In genomic region chr14:32588448-32589320, GRCh38 we compare ENCODE assay signal across 8 cellular contexts.
A peak's percentile ranks its signal among the peaks of the same experiment; 100 is the strongest.
DNase-seq lines count a peak whose midpoint lies in the region; ATAC-seq, FAIRE-seq and TF ChIP-seq lines count a peak whose summit lies in the region.

No MANE protein-coding gene starts in this region.

- FAIRE-seq in A204.1 (lab: Jason Lieb, UNC) = peak; percentile 95
- peak; percentile 32 for FAIRE-seq in H1 (lab: Jason Lieb, UNC)

- H2BK120ac ChIP-seq in H1 (replicated peaks; ENCODE audit: low read depth, low read length) = no peak overlapping the region

- H3K23me2 ChIP-seq in H1 (ENCODE audit: low read depth, low read length) = no peaks in the 10 kb centered on the region

- H3K27ac Mint-ChIP-seq in progenitor cell of endocrine pancreas = no peak overlapping the region

- TF ChIP-seq EP300 in H1 (IDR thresholded peaks at IDR 0.05; ENCODE audit: borderline replicate concordance in 1 of 2, low read depth in 2 of 2, low read length in 2 of 2) = no peak

- no peak overlapping the region for H3K4me3 Mint-ChIP-seq in progenitor cell of endocrine pancreas (ENCODE audit: low read depth)

- H3K4ac ChIP-seq in H1 (replicated peaks; ENCODE audit: insufficient read length, low read depth, low read length) = no peak overlapping the region

- H2BK20ac ChIP-seq in H1 (ENCODE audit: low read length) = no peak overlapping the region

- no peak overlapping the region for H2AFZ ChIP-seq in H1 (ENCODE audit: low read length)

- peaks cover 0 to 4% (median 0%) of the 10 kb centered on the region in 4 experiments; a peak in 1 of 8 replicates for H3K36me3 ChIP-seq in H1 (ENCODE audit: control insufficient read depth in 2 of 4, insufficient read depth in 4 of 4, low read length in 3 of 4)

- no peak overlapping the region for H2AK5ac ChIP-seq in H1 (ENCODE audit: low read depth, low read length)

- no peaks in the 10 kb centered on the region for H3K4me1 ChIP-seq in H1 (replicated peaks in 1 of 4; ENCODE audit: control insufficient read depth in 3 of 4, insufficient read depth in 4 of 4, low read length in 3 of 4)

- no peak overlapping the region for H2BK15ac ChIP-seq in H1 (ENCODE audit: low read length)

- CTCF ChIA-PET in H1 (lab: Charles Lee; ENCODE audit: partially characterized antibody) = interaction anchor here (0.5 to 2.3 kb wide), 36 partner anchors 11 to 1736 kb away, joined by 3 to 8 read pairs (median 3); no protein-coding TSS in a partner anchor

- peaks cover 6% of the 10 kb centered on the region for H3K27me3 Mint-ChIP-seq in progenitor cell of endocrine pancreas

- no peak overlapping the region for H2BK12ac ChIP-seq in H1 (ENCODE audit: low read depth, low read length)

- H3K56ac ChIP-seq in H1 (replicated peaks; ENCODE audit: insufficient read length, low read depth, low read length) = no peak overlapping the region

- H3K4me3 ChIP-seq in H1 (ENCODE audit: extremely low read depth in 1 of 4, insufficient read depth in 2 of 4, low read depth in 3 of 4, low read length in 4 of 4) = no peak overlapping the region

- no peaks in the 10 kb centered on the region for H3K79me1 ChIP-seq in H1 (ENCODE audit: low read depth, low read length)

- H3K4me2 ChIP-seq in H1 (ENCODE audit: insufficient read depth in 1 of 2, low read depth in 2 of 2, low read length in 2 of 2) = no peak overlapping the region

- DNase-seq in NCI-H146 treated with DMSO at 0.1 percent for 48 hours (lab: John Stamatoyannopoulos, UW; ENCODE audit: unreplicated experiment) = peak; percentile 4
- no peak for DNase-seq in H1 (ENCODE audit: low read depth in 1 of 2, low spot score in 2 of 2)
- no peak for DNase-seq in progenitor cell of endocrine pancreas (ENCODE audit: low spot score, unreplicated experiment)
- no peak for DNase-seq in middle frontal gyrus (ENCODE audit: extremely low spot score, low spot score)
- no peak for DNase-seq in NCI-H2227 treated with DMSO at 0.1 percent for 48 hours (lab: John Stamatoyannopoulos, UW)

- H3K36me3 Mint-ChIP-seq in progenitor cell of endocrine pancreas (ENCODE audit: insufficient read depth) = no peaks in the 10 kb centered on the region

- POLR2A ChIA-PET in H1 (lab: Charles Lee; ENCODE audit: partially characterized antibody) = no interaction called here

- TF ChIP-seq POLR2A in H1 (IDR thresholded peaks at IDR 0.05; ENCODE audit: control extremely low read depth in 1 of 2, low read depth in 2 of 2, low read length in 2 of 2) = no peak

- H3K4me1 Mint-ChIP-seq in progenitor cell of endocrine pancreas (ENCODE audit: low read depth) = no peaks in the 10 kb centered on the region

- H4K91ac ChIP-seq in H1 (replicated peaks; ENCODE audit: insufficient read length, low read length) = no peak overlapping the region

- no peaks in the 10 kb centered on the region for H4K20me1 ChIP-seq in H1 (replicated peaks in 1 of 2; ENCODE audit: control insufficient read depth in 1 of 2, insufficient read depth in 2 of 2, low read length in 2 of 2)

- ATAC-seq in GM18498 (IDR thresholded peaks at IDR 0.05; ENCODE audit: unreplicated experiment) (peak; percentile 64), GM19035 (IDR thresholded peaks at IDR 0.05; ENCODE audit: unreplicated experiment) (no peak)

- no peak overlapping the region for H4K8ac ChIP-seq in H1 (ENCODE audit: extremely low read depth, insufficient read depth, low read length)

- no peak overlapping the region for H3K9ac ChIP-seq in H1 (replicated peaks in 1 of 4; ENCODE audit: extremely low read depth in 1 of 4, low read depth in 3 of 4, low read length in 3 of 4)

- no peak overlapping the region for H2BK5ac ChIP-seq in H1 (ENCODE audit: low read depth, low read length)

- no peak overlapping the region for H3K18ac ChIP-seq in H1 (ENCODE audit: extremely low read depth, low read length)

- H3K9me3 ChIP-seq in H1 (ENCODE audit: insufficient read depth in 2 of 2, low read depth in 1 of 2, low read length in 1 of 2) = peaks cover 9 to 14% of the 10 kb centered on the region in 2 experiments

- no peaks in the 10 kb centered on the region for H3K27me3 ChIP-seq in H1 (replicated peaks in 1 of 4; ENCODE audit: control insufficient read depth in 3 of 4, extremely low read depth in 1 of 4, insufficient read depth in 3 of 4, low read length in 3 of 4)

- 66% methylated on average over 6 of the region's 6 CpGs; no CpG with 5 or more reads in 1 of the 2 experiments for WGBS in H1 (ENCODE audit: extremely low coverage in 1 of 2, insufficient coverage in 1 of 2, insufficient read length in 1 of 2, insufficient replicate concordance in 2 of 2, low coverage in 1 of 2, low lambda C conversion rate in 2 of 2, missing lambda C conversion rate in 1 of 2), 2 experiments

- TF ChIP-seq CTCF in H1 (IDR thresholded peaks at IDR 0.05; ENCODE audit: control extremely low read depth in 1 of 3, insufficient read depth in 1 of 3, low read depth in 1 of 3, low read length in 3 of 3) = peak in 2 of 3 experiments; percentile 65 to 68; a peak in 3 of 4 replicates
- TF ChIP-seq CTCF in progenitor cell of endocrine pancreas (IDR thresholded peaks at IDR 0.05; ENCODE audit: unreplicated experiment) = peak; percentile 79

- H3K14ac ChIP-seq in H1 (ENCODE audit: insufficient read length) = no peak overlapping the region

- H3K9me3 Mint-ChIP-seq in progenitor cell of endocrine pancreas (ENCODE audit: low read depth) = peaks cover 4% of the 10 kb centered on the region

- H3K23ac ChIP-seq in H1 (ENCODE audit: insufficient read length) = no peak overlapping the region

- no peak overlapping the region for H3K27ac ChIP-seq in H1 (ENCODE audit: low read depth, low read length)

- TF ChIP-seq RAD21 in H1 (IDR thresholded peaks at IDR 0.05 in 1 of 2, conservative IDR thresholded peaks at IDR 0.05 in 1 of 2; ENCODE audit: low read depth in 2 of 2, low read length in 2 of 2) = peak; percentile 90

- no peaks in the 10 kb centered on the region for H3K79me2 ChIP-seq in H1 (ENCODE audit: control insufficient read depth in 1 of 2, insufficient read depth in 2 of 2, low read length in 2 of 2)

- H4K5ac ChIP-seq in H1 (ENCODE audit: insufficient read length, low read depth, low read length) = no peak overlapping the region

TF ChIP-seq in H1, 55 proteins besides CTCF, POLR2A, EP300 and RAD21:
- TF ChIP-seq POLR2AphosphoS5 (IDR thresholded peaks at IDR 0.05; ENCODE audit: low read depth, low read length) = no peak
- TF ChIP-seq CREB1 (IDR thresholded peaks at IDR 0.05) = no peak
- peak; percentile 61; the same call in 1 of the 2 replicates for TF ChIP-seq TEAD4 (IDR thresholded peaks at IDR 0.05; ENCODE audit: low read depth, low read length)
- no peak for TF ChIP-seq KDM1A (IDR thresholded peaks at IDR 0.05; ENCODE audit: borderline replicate concordance, low read length)
